Comparison of ENCODE assay signal across 1 cellular context in genomic region chr13:59734393-59734792, GRCh38.
A peak's percentile ranks its signal among the peaks of the same experiment; 100 is the strongest.
TF ChIP-seq lines count a peak whose summit lies in the region.

No MANE protein-coding gene starts in this region.

TF ChIP-seq in GM12878, 131 proteins besides CTCF, POLR2A, EP300 and RAD21 (continued from another document and continues in another):
- peak; percentile 96 for TF ChIP-seq IRF4 (IDR thresholded peaks at IDR 0.05; ENCODE audit: low read depth, low read length)
- no peak for TF ChIP-seq BRCA1 (IDR thresholded peaks at IDR 0.05; ENCODE audit: low read depth, low read length)
- no peak for TF ChIP-seq POLR2AphosphoS5 (IDR thresholded peaks at IDR 0.05; ENCODE audit: low read length)
- no peak for TF ChIP-seq HDGF (IDR thresholded peaks at IDR 0.05)
- no peak for TF ChIP-seq SUZ12 (IDR thresholded peaks at IDR 0.05; ENCODE audit: unreplicated experiment)
- TF ChIP-seq, protein P1, sequence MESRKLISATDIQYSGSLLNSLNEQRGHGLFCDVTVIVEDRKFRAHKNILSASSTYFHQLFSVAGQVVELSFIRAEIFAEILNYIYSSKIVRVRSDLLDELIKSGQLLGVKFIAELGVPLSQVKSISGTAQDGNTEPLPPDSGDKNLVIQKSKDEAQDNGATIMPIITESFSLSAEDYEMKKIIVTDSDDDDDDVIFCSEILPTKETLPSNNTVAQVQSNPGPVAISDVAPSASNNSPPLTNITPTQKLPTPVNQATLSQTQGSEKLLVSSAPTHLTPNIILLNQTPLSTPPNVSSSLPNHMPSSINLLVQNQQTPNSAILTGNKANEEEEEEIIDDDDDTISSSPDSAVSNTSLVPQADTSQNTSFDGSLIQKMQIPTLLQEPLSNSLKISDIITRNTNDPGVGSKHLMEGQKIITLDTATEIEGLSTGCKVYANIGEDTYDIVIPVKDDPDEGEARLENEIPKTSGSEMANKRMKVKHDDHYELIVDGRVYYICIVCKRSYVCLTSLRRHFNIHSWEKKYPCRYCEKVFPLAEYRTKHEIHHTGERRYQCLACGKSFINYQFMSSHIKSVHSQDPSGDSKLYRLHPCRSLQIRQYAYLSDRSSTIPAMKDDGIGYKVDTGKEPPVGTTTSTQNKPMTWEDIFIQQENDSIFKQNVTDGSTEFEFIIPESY (IDR thresholded peaks at IDR 0.05), result no peak
- TF ChIP-seq NFIC (IDR thresholded peaks at IDR 0.05; ENCODE audit: low read depth, low read length), result peak; percentile 72; the same call in 1 of the 2 replicates
- peak; percentile 78 for TF ChIP-seq ZSCAN29 (IDR thresholded peaks at IDR 0.05)
- TF ChIP-seq, protein P2, sequence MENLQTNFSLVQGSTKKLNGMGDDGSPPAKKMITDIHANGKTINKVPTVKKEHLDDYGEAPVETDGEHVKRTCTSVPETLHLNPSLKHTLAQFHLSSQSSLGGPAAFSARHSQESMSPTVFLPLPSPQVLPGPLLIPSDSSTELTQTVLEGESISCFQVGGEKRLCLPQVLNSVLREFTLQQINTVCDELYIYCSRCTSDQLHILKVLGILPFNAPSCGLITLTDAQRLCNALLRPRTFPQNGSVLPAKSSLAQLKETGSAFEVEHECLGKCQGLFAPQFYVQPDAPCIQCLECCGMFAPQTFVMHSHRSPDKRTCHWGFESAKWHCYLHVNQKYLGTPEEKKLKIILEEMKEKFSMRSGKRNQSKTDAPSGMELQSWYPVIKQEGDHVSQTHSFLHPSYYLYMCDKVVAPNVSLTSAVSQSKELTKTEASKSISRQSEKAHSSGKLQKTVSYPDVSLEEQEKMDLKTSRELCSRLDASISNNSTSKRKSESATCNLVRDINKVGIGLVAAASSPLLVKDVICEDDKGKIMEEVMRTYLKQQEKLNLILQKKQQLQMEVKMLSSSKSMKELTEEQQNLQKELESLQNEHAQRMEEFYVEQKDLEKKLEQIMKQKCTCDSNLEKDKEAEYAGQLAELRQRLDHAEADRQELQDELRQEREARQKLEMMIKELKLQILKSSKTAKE (IDR thresholded peaks at IDR 0.05; ENCODE audit: low read depth, poor library complexity, severe bottlenecking), result peak; percentile 99
- TF ChIP-seq, protein P3, sequence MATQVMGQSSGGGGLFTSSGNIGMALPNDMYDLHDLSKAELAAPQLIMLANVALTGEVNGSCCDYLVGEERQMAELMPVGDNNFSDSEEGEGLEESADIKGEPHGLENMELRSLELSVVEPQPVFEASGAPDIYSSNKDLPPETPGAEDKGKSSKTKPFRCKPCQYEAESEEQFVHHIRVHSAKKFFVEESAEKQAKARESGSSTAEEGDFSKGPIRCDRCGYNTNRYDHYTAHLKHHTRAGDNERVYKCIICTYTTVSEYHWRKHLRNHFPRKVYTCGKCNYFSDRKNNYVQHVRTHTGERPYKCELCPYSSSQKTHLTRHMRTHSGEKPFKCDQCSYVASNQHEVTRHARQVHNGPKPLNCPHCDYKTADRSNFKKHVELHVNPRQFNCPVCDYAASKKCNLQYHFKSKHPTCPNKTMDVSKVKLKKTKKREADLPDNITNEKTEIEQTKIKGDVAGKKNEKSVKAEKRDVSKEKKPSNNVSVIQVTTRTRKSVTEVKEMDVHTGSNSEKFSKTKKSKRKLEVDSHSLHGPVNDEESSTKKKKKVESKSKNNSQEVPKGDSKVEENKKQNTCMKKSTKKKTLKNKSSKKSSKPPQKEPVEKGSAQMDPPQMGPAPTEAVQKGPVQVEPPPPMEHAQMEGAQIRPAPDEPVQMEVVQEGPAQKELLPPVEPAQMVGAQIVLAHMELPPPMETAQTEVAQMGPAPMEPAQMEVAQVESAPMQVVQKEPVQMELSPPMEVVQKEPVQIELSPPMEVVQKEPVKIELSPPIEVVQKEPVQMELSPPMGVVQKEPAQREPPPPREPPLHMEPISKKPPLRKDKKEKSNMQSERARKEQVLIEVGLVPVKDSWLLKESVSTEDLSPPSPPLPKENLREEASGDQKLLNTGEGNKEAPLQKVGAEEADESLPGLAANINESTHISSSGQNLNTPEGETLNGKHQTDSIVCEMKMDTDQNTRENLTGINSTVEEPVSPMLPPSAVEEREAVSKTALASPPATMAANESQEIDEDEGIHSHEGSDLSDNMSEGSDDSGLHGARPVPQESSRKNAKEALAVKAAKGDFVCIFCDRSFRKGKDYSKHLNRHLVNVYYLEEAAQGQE (IDR thresholded peaks at IDR 0.05; ENCODE audit: low read depth, low read length), result no peak
- no peak for TF ChIP-seq RELA (IDR thresholded peaks at IDR 0.05; ENCODE audit: borderline replicate concordance, partially characterized antibody)
- TF ChIP-seq MLLT1 (IDR thresholded peaks at IDR 0.05), result 0 out of 2 replicates have a peak, but pooled peaks have one; percentile 22
- no peak for TF ChIP-seq NFXL1 (IDR thresholded peaks at IDR 0.05; ENCODE audit: borderline replicate concordance)
- peak; percentile 98 for TF ChIP-seq MTA2 (IDR thresholded peaks at IDR 0.05; ENCODE audit: low read depth)
- TF ChIP-seq RB1 (IDR thresholded peaks at IDR 0.05; ENCODE audit: borderline replicate concordance), result no peak
- no peak for TF ChIP-seq GABPA (IDR thresholded peaks at IDR 0.05; ENCODE audit: low read depth)
- TF ChIP-seq TCF7 (IDR thresholded peaks at IDR 0.05; ENCODE audit: borderline replicate concordance), result no peak
- no peak for TF ChIP-seq ASH2L (IDR thresholded peaks at IDR 0.05; ENCODE audit: borderline replicate concordance, low read depth)
- no peak for TF ChIP-seq EGR1 (IDR thresholded peaks at IDR 0.05; ENCODE audit: borderline replicate concordance in 1 of 2, low read depth in 2 of 2, low read length in 2 of 2)
- peak; percentile 39; the same call in 1 of the 2 replicates for TF ChIP-seq IKZF1 (conservative IDR thresholded peaks at IDR 0.05)
- TF ChIP-seq, protein P4, sequence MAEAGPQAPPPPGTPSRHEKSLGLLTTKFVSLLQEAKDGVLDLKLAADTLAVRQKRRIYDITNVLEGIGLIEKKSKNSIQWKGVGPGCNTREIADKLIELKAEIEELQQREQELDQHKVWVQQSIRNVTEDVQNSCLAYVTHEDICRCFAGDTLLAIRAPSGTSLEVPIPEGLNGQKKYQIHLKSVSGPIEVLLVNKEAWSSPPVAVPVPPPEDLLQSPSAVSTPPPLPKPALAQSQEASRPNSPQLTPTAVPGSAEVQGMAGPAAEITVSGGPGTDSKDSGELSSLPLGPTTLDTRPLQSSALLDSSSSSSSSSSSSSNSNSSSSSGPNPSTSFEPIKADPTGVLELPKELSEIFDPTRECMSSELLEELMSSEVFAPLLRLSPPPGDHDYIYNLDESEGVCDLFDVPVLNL (IDR thresholded peaks at IDR 0.05; ENCODE audit: low read depth, low read length), result no peak
- no peak for TF ChIP-seq SIX5 (IDR thresholded peaks at IDR 0.05; ENCODE audit: low read depth, low read length, severe bottlenecking)
- TF ChIP-seq TARDBP (IDR thresholded peaks at IDR 0.05; ENCODE audit: borderline replicate concordance), result no peak
- TF ChIP-seq KLF5 (IDR thresholded peaks at IDR 0.05; ENCODE audit: partially characterized antibody), result no peak
- TF ChIP-seq USF1 (IDR thresholded peaks at IDR 0.05; ENCODE audit: borderline replicate concordance, extremely low read length, insufficient read depth, low read depth, low read length), result no peak
- peak; percentile 45; the same call in 1 of the 2 replicates for TF ChIP-seq CHD2 (IDR thresholded peaks at IDR 0.05; ENCODE audit: borderline replicate concordance, low read depth, low read length)
- TF ChIP-seq CREB1 (IDR thresholded peaks at IDR 0.05; ENCODE audit: low read depth), result peak; percentile 55; the same call in 1 of the 2 replicates
- TF ChIP-seq FOXM1 (IDR thresholded peaks at IDR 0.05; ENCODE audit: low read depth, low read length), result peak; percentile 85
- no peak for TF ChIP-seq ELK1 (IDR thresholded peaks at IDR 0.05; ENCODE audit: low read depth, low read length)
- no peak for TF ChIP-seq HCFC1 (IDR thresholded peaks at IDR 0.05; ENCODE audit: low read length)
- no peak; the same call in 1 of the 2 replicates for TF ChIP-seq SMC3 (IDR thresholded peaks at IDR 0.05; ENCODE audit: borderline replicate concordance, low read length)
- TF ChIP-seq MXI1 (IDR thresholded peaks at IDR 0.05; ENCODE audit: low read depth, low read length), result no peak
- TF ChIP-seq WRNIP1 (IDR thresholded peaks at IDR 0.05; ENCODE audit: borderline replicate concordance, low read depth, low read length), result no peak
- TF ChIP-seq CEBPB (IDR thresholded peaks at IDR 0.05; ENCODE audit: borderline replicate concordance in 1 of 2, low read depth in 2 of 2, low read length in 2 of 2), result no peak
- no peak for TF ChIP-seq YBX1 (IDR thresholded peaks at IDR 0.05)
- no peak for TF ChIP-seq ESRRA (IDR thresholded peaks at IDR 0.05; ENCODE audit: low read length)
- peak; percentile 86 for TF ChIP-seq ATF7 (IDR thresholded peaks at IDR 0.05; ENCODE audit: low read depth)
- no peak for TF ChIP-seq NFYA (IDR thresholded peaks at IDR 0.05; ENCODE audit: borderline replicate concordance, low read depth, low read length)
- no peak for TF ChIP-seq EZH2 (IDR thresholded peaks at IDR 0.05; ENCODE audit: borderline replicate concordance, control insufficient read depth, low read depth, low read length)
- peak; percentile 59; the same call in 1 of the 2 replicates for TF ChIP-seq ZNF217 (IDR thresholded peaks at IDR 0.05)
- no peak for TF ChIP-seq RFX5 (IDR thresholded peaks at IDR 0.05; ENCODE audit: low read depth, low read length)
- TF ChIP-seq DPF2 (IDR thresholded peaks at IDR 0.05), result peak; percentile 97
- TF ChIP-seq IKZF2 (IDR thresholded peaks at IDR 0.05), result peak in 1 of 2 experiments; percentile 69; a peak in 3 of 4 replicates
- no peak for TF ChIP-seq MTA3 (IDR thresholded peaks at IDR 0.05; ENCODE audit: borderline replicate concordance, low read length)
- TF ChIP-seq, protein P5, sequence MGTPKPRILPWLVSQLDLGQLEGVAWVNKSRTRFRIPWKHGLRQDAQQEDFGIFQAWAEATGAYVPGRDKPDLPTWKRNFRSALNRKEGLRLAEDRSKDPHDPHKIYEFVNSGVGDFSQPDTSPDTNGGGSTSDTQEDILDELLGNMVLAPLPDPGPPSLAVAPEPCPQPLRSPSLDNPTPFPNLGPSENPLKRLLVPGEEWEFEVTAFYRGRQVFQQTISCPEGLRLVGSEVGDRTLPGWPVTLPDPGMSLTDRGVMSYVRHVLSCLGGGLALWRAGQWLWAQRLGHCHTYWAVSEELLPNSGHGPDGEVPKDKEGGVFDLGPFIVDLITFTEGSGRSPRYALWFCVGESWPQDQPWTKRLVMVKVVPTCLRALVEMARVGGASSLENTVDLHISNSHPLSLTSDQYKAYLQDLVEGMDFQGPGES (IDR thresholded peaks at IDR 0.05), result no peak
- no peak for TF ChIP-seq ZNF687 (IDR thresholded peaks at IDR 0.05)
- TF ChIP-seq SRF (IDR thresholded peaks at IDR 0.05; ENCODE audit: low read depth in 2 of 2, low read length in 2 of 2), result 0 out of 4 replicates have a peak, but pooled peaks of 1 of the 2 experiments have one; percentile 19
